ENCODE assay signal across 12 cellular contexts in the genomic region with DNA sequence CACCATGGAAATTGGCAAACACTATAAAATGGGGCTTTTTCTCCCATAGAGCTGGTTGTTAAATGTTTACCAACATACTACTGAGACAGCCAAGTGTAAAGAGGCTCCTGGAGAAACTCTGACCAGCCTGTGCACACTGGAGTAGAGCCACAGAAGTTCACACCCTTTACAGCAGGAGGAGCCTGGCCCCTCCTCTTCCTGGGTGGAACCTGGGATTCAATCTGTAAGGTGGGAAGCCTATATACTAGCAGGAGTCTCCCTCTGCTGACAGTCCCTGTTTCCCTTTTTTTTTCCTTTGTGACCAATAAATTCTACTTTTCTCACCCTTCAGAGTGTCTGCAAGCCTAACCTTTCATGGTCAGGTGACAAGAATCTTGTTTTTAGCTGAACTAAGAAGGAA. TPM values are rescaled to one million over a fixed set of nuclear protein-coding genes. Genes with fewer than 3 reads are reported as not detected.
A peak's percentile ranks its signal among the peaks of the same experiment; 100 is the strongest.
DNase-seq lines count a peak whose midpoint lies in the region; ATAC-seq and TF ChIP-seq lines count a peak whose summit lies in the region.
"Had no signal": no experiment of that assay in that cellular context is flagged by ENCODE, and none has a peak within 500 bp of the region (broad histone marks: within the 10 kb centered on the region; RNA-seq: fewer than 3 reads in every experiment).

No MANE protein-coding gene starts in this region.

- TF ChIP-seq CTCF in Calu3 (IDR thresholded peaks at IDR 0.05; ENCODE audit: unreplicated experiment) = no peak

- intact Hi-C loops in Calu3 (cut with micrococcal nuclease; ENCODE audit: unreplicated experiment) = loop anchor here (1.0 kb wide), 1 partner anchor 40 kb away; no protein-coding TSS in a partner anchor

- in situ Hi-C loops in SK-MEL-5 (cut with HindIII; ENCODE audit: low pct_unique_long_range_greater_than_20kb, low sequenced_read_pairs) = no loop called here

- CTCF ChIA-PET in Calu3 (lab: Charles Lee) = interaction anchor here (1.1 to 2.1 kb wide), 2 partner anchors 10 to 41 kb away, joined by 5 to 11 read pairs; a partner anchor contains a TSS

- DNase-seq in Calu3 (peak; percentile 41), HK-2 (ENCODE audit: unreplicated experiment) (peak; percentile 11), SK-MEL-5 (ENCODE audit: low read depth, low spot score) (peak; percentile 62), iris pigment epithelial cell (ENCODE audit: low read depth) (peak; percentile 10), RPMI8226 (no peak), DMS114 treated with DMSO at 0.1 percent for 48 hours (lab: John Stamatoyannopoulos, UW; ENCODE audit: unreplicated experiment) (no peak)
- DNase-seq in activated naive CD4-positive, alpha-beta T cell treated with anti-CD3 and anti-CD28 coated beads, Interleukin-2, amount 50 U/mL, for 16 hours = no peak
- DNase-seq: activated B cell treated with CpG ODN at 0.5 μM for 24 hours; NCI-H510A; stimulated activated naive B cell treated with anti-CD40 and anti-IgM and Interleukin-4, amounts not matched to agents 10 μg/mL and 1 μg/mL and 100 μg/mL, for 72 hours had no signal

- no peaks in the 10 kb centered on the region for H3K27me3 Mint-ChIP-seq in Calu3 (ENCODE audit: unreplicated experiment)
- H3K27me3 Mint-ChIP-seq: activated B cell treated with CpG ODN at 0.5 μM for 24 hours; activated naive CD8-positive, alpha-beta T cell; stimulated activated naive B cell treated with anti-CD40 and anti-IgM and Interleukin-4, amounts not matched to agents 10 μg/mL and 1 μg/mL and 100 μg/mL, for 72 hours had no signal

- no peak for ATAC-seq in activated CD4-positive, CD25-positive, alpha-beta regulatory T cell treated with anti-CD3 and anti-CD28 coated beads, Interleukin-2, amount 50 U/mL, for 24 hours

- H3K27ac Mint-ChIP-seq in Calu3 (ENCODE audit: unreplicated experiment) = no peak overlapping the region
- H3K27ac Mint-ChIP-seq: activated B cell treated with CpG ODN at 0.5 μM for 24 hours; activated naive CD8-positive, alpha-beta T cell; stimulated activated naive B cell treated with anti-CD40 and anti-IgM and Interleukin-4, amounts not matched to agents 10 μg/mL and 1 μg/mL and 100 μg/mL, for 72 hours had no signal

- no TSS peak for BruUV-seq in Calu3 (replicated peaks; lab: Mats Ljungman, UMichigan)

- peaks cover 19% of the 10 kb centered on the region for H3K4me1 Mint-ChIP-seq in Calu3 (ENCODE audit: low read depth, unreplicated experiment)
- H3K4me1 Mint-ChIP-seq: activated B cell treated with CpG ODN at 0.5 μM for 24 hours had no signal

- H3K4me3 Mint-ChIP-seq in Calu3 (ENCODE audit: low read depth, unreplicated experiment) = no peak overlapping the region
- H3K4me3 Mint-ChIP-seq: activated B cell treated with CpG ODN at 0.5 μM for 24 hours; activated naive CD8-positive, alpha-beta T cell; stimulated activated naive B cell treated with anti-CD40 and anti-IgM and Interleukin-4, amounts not matched to agents 10 μg/mL and 1 μg/mL and 100 μg/mL, for 72 hours had no signal

- H3K9me3 Mint-ChIP-seq in Calu3 (ENCODE audit: low read depth, unreplicated experiment) = no peaks in the 10 kb centered on the region
- H3K9me3 Mint-ChIP-seq: activated B cell treated with CpG ODN at 0.5 μM for 24 hours; stimulated activated naive B cell treated with anti-CD40 and anti-IgM and Interleukin-4, amounts not matched to agents 10 μg/mL and 1 μg/mL and 100 μg/mL, for 72 hours had no signal

- H3K36me3 Mint-ChIP-seq in Calu3 (ENCODE audit: insufficient read depth, unreplicated experiment) = peaks cover 11% of the 10 kb centered on the region
- H3K36me3 Mint-ChIP-seq: activated naive CD8-positive, alpha-beta T cell; stimulated activated naive B cell treated with anti-CD40 and anti-IgM and Interleukin-4, amounts not matched to agents 10 μg/mL and 1 μg/mL and 100 μg/mL, for 72 hours had no signal

RNA-seq across cellular contexts. Expression of a gene that starts 10.4 kb away (rescaled TPM):
- total RNA-seq in Calu3 (2022) = 45.9 and 51.0 TPM in 2 replicates
- total RNA-seq in SK-MEL-5 (2014; rRNA removed; shearing (Covaris generic)) = 67.0 and 68.3 TPM in 2 replicates
- polyA plus RNA-seq in SK-MEL-5 (2015; cell fraction: cytosol; rRNA removed) = 47.9 and 59.8 TPM in 2 replicates
- 40.9 and 60.4 TPM in 2 replicates for polyA plus RNA-seq in SK-MEL-5 (2015; cell fraction: nucleus; rRNA removed)

Comparison
In these comparisons a context has a peak if more than half of its experiments do, and no peak if none do; other contexts are left out.
1. DNase-seq: peak in Calu3 (single experiment), HK-2 (single experiment), SK-MEL-5 (single experiment) and iris pigment epithelial cell (single experiment); none in RPMI8226 (single experiment), DMS114 treated with DMSO at 0.1 percent for 48 hours (single experiment) and activated naive CD4-positive, alpha-beta T cell treated with anti-CD3 and anti-CD28 coated beads, Interleukin-2, amount 50 U/mL, for 16 hours (single experiment).